17 cellular contexts compared by ENCODE assay signal in genomic region chr6:34066772-34067770, GRCh38.
A peak's percentile ranks its signal among the peaks of the same experiment; 100 is the strongest.
DNase-seq lines count a peak whose midpoint lies in the region; ATAC-seq, FAIRE-seq and TF ChIP-seq lines count a peak whose summit lies in the region.
"Had no signal": no experiment of that assay in that cellular context is flagged by ENCODE, and none has a peak within 500 bp of the region (broad histone marks: within the 10 kb centered on the region; RNA-seq: fewer than 3 reads in every experiment).

No MANE protein-coding gene starts in this region.

- peak; percentile 1 to 7; a peak in 1 of 6 replicates for ATAC-seq in A549
- ATAC-seq: T-cell had no signal

- H3K27me3 ChIP-seq in endodermal cell (ENCODE audit: control insufficient read depth, insufficient read depth, low read length, poor library complexity, severe bottlenecking), result no peaks in the 10 kb centered on the region
- H3K27me3 ChIP-seq: Peyer's patch had no signal

- H3K4me1 ChIP-seq in A549 (no peaks in the 10 kb centered on the region), HEK293 (ENCODE audit: control insufficient read depth, insufficient read depth, low read length) (no peaks in the 10 kb centered on the region), endodermal cell (ENCODE audit: control insufficient read depth, insufficient read depth, low read length) (no peaks in the 10 kb centered on the region)
- H3K4me1 ChIP-seq: Peyer's patch, SJCRH30 had no signal

- H3K36me3 ChIP-seq in HEK293 (ENCODE audit: control insufficient read depth in 2 of 2, insufficient read depth in 1 of 2, low read length in 2 of 2) (no peaks in the 10 kb centered on the region), endodermal cell (ENCODE audit: control insufficient read depth, insufficient read depth, low read length) (no peaks in the 10 kb centered on the region)
- H3K36me3 ChIP-seq: Peyer's patch, SJCRH30 had no signal

- DNase-seq in A549 (ENCODE audit: low read depth in 1 of 2, low spot score in 1 of 2) (no peak), RPMI8226 (peak; percentile 43), endodermal cell (no peak), NCI-H226 (no peak), GDM1 (lab: John Stamatoyannopoulos, UW) (no peak)
- no peak for DNase-seq in stimulated activated CD4-positive, alpha-beta T cell treated with anti-CD3 and anti-CD28 coated beads, Interleukin-2, amount 100 ng/mL, for 24 hours
- DNase-seq: NCI-H2107, Peyer's patch had no signal

- H3K9me3 Mint-ChIP-seq in endodermal cell, result no peaks in the 10 kb centered on the region
- H3K9me3 Mint-ChIP-seq: CD14-positive monocyte, H9, T-cell had no signal

- H3K27ac ChIP-seq in A549 (no peak overlapping the region), HEK293 (ENCODE audit: extremely low read depth, low read depth, low read length) (no peak overlapping the region), endodermal cell (ENCODE audit: low read depth, low read length) (no peak overlapping the region)
- H3K27ac ChIP-seq: Peyer's patch, SJCRH30 had no signal

- TF ChIP-seq CTCF in A549 (IDR thresholded peaks at IDR 0.05), result no peak
- no peak for TF ChIP-seq CTCF in HEK293 (tag by site-specific recombination; IDR thresholded peaks at IDR 0.05)
- TF ChIP-seq CTCF in endodermal cell (conservative IDR thresholded peaks at IDR 0.05), result peak; percentile 18

- H3K9ac ChIP-seq in endodermal cell (ENCODE audit: extremely low read depth, low read length, poor library complexity, severe bottlenecking), result no peak overlapping the region

- no peak overlapping the region for H3K4me2 ChIP-seq in A549

- POLR2A ChIA-PET in A549 (lab: Yijun Ruan, JAX), result no interaction called here
- POLR2A ChIA-PET in HEK293 (lab: Yijun Ruan, JAX), result no interaction called here

- no peak overlapping the region for H3K4me3 Mint-ChIP-seq in endodermal cell
- H3K4me3 Mint-ChIP-seq: B cell, H9, T-cell had no signal

- FAIRE-seq in A549 (lab: Jason Lieb, UNC), result no peak
- FAIRE-seq: A204.1, G401.6, GM12878 had no signal

- no peak for TF ChIP-seq POLR2A in A549 (IDR thresholded peaks at IDR 0.05; ENCODE audit: low read length)

- H3K9me3 ChIP-seq in A549 (no peaks in the 10 kb centered on the region), HEK293 (ENCODE audit: control insufficient read depth, insufficient read depth, low read depth, low read length) (no peaks in the 10 kb centered on the region), endodermal cell (ENCODE audit: control insufficient read depth, low read length) (peaks cover 3% of the 10 kb centered on the region)
- H3K9me3 ChIP-seq: Peyer's patch, SJCRH30 had no signal

- no peaks in the 10 kb centered on the region for H3K27me3 Mint-ChIP-seq in endodermal cell (ENCODE audit: insufficient read depth)

- CTCF ChIA-PET in A549 (lab: Yijun Ruan, JAX) (interaction anchor here (0.9 to 3.0 kb wide), 5 partner anchors 13 to 296 kb away, joined by 4 to 14 read pairs (median 4); no protein-coding TSS in a partner anchor), HEK293 (lab: Yijun Ruan, JAX) (interaction anchor here (0.7 to 3.4 kb wide), 4 partner anchors 13 to 296 kb away, joined by 4 to 23 read pairs (median 4); no protein-coding TSS in a partner anchor)

- H3K27ac Mint-ChIP-seq in endodermal cell, result no peak overlapping the region
- H3K27ac Mint-ChIP-seq: B cell, CD14-positive monocyte, H9, T-cell had no signal

- no peak for TF ChIP-seq RAD21 in A549 (conservative IDR thresholded peaks at IDR 0.05 in 1 of 2, IDR thresholded peaks at IDR 0.05 in 1 of 2)

- no peaks in the 10 kb centered on the region for H3K4me1 Mint-ChIP-seq in endodermal cell
- H3K4me1 Mint-ChIP-seq: B cell, CD14-positive monocyte, T-cell had no signal

- 54% methylated on average over 17 of the region's 21 CpGs for WGBS in A549 (ENCODE audit: missing lambda C conversion rate)
- 85 to 88% methylated on average over 17 to 21 of the region's 21 CpGs for WGBS in endodermal cell (ENCODE audit: insufficient coverage in 1 of 2, insufficient read length in 1 of 2), 2 experiments

- TF ChIP-seq EP300 in A549 (IDR thresholded peaks at IDR 0.05), result no peak

- no peak overlapping the region for H3K4me3 ChIP-seq in A549
- H3K4me3 ChIP-seq in HEK293 (ENCODE audit: low read depth, low read length), result no peak overlapping the region
- no peak overlapping the region for H3K4me3 ChIP-seq in endodermal cell (ENCODE audit: low read length)
- H3K4me3 ChIP-seq: GM12878, Peyer's patch, SJCRH30 had no signal

- no peaks in the 10 kb centered on the region for H3K36me3 Mint-ChIP-seq in endodermal cell (ENCODE audit: low read depth)
- H3K36me3 Mint-ChIP-seq: CD14-positive monocyte, T-cell had no signal

TF ChIP-seq in A549, 52 proteins besides CTCF, POLR2A, EP300 and RAD21 (continues in another document):
- TF ChIP-seq NR3C1 (IDR thresholded peaks at IDR 0.05) (no peak), CHD2 (IDR thresholded peaks at IDR 0.05; ENCODE audit: low read length, partially characterized antibody) (no peak), USF2 (IDR thresholded peaks at IDR 0.05) (no peak), PHF8 (IDR thresholded peaks at IDR 0.05; ENCODE audit: borderline replicate concordance, low read depth) (no peak), PBX3 (IDR thresholded peaks at IDR 0.05) (no peak), ZFP36 (IDR thresholded peaks at IDR 0.05; ENCODE audit: borderline replicate concordance, partially characterized antibody) (no peak), SMC3 (IDR thresholded peaks at IDR 0.05) (no peak), TFCP2L1 (CRISPR knock-in tag; IDR thresholded peaks at IDR 0.05) (no peak), NPAS2 (CRISPR knock-in tag; IDR thresholded peaks at IDR 0.05; ENCODE audit: borderline replicate concordance) (no peak), MAZ (IDR thresholded peaks at IDR 0.05; ENCODE audit: borderline replicate concordance, low read depth, low read length) (no peak)

TF ChIP-seq in HEK293, 187 proteins besides CTCF, POLR2A, EP300 and RAD21:
- TF ChIP-seq ZNF837 (tag by site-specific recombination; IDR thresholded peaks at IDR 0.05) (no peak), ZNF366 (tag by site-specific recombination; conservative IDR thresholded peaks at IDR 0.05) (peak; percentile 97)
TF ChIP-seq in HEK293: peak in this region for 1.
